Comparison of ENCODE assay signal across 19 cellular contexts in genomic region chr15:31727612-31728011, GRCh38.
A peak's percentile ranks its signal among the peaks of the same experiment; 100 is the strongest.
DNase-seq lines count a peak whose midpoint lies in the region; ATAC-seq and TF ChIP-seq lines count a peak whose summit lies in the region.
"Had no signal": no experiment of that assay in that cellular context is flagged by ENCODE, and none has a peak within 500 bp of the region (broad histone marks: within the 10 kb centered on the region; RNA-seq: fewer than 3 reads in every experiment).

No MANE protein-coding gene starts in this region.

- no peak overlapping the region for H3K4me3 ChIP-seq in mammary epithelial cell (replicated peaks in 1 of 3; ENCODE audit: insufficient read depth in 1 of 3, low read depth in 2 of 3, low read length in 3 of 3)
- H3K4me3 ChIP-seq: A549; BLaER1 treated with 17β-estradiol and CSF1 and Interleukin-3, amounts not matched to agents 10 nM and 100 nM had no signal

- H3K79me2 ChIP-seq in mammary epithelial cell (ENCODE audit: insufficient read depth, low read length): no peaks in the 10 kb centered on the region

- H3K27ac ChIP-seq in mammary epithelial cell (ENCODE audit: insufficient read depth, low read depth, low read length): no peak overlapping the region
- H3K27ac ChIP-seq: 22Rv1; A549; BLaER1 treated with 17β-estradiol and CSF1 and Interleukin-3, amounts not matched to agents 10 nM and 100 nM; C4-2B had no signal

- H3K4me1 ChIP-seq in mammary epithelial cell (ENCODE audit: insufficient read depth, low read length): no peaks in the 10 kb centered on the region
- H3K4me1 ChIP-seq: A549; BLaER1 treated with 17β-estradiol and CSF1 and Interleukin-3, amounts not matched to agents 10 nM and 100 nM; Caco-2 had no signal

- CTCF ChIA-PET in MCF 10A (lab: Yijun Ruan, JAX): interaction anchor here (0.5 kb wide), 1 partner anchor 288 kb away, joined by 6 read pairs; no protein-coding TSS in a partner anchor
- CTCF ChIA-PET in mammary epithelial cell (lab: Charles Lee; ENCODE audit: low non-redundant PET): no interaction called here

- 35% methylated on average over 3 of the region's 3 CpGs for WGBS in mammary epithelial cell (ENCODE audit: low coverage, missing lambda C conversion rate)

- H2AFZ ChIP-seq in mammary epithelial cell (ENCODE audit: low read depth, low read length): no peak overlapping the region

- peak; percentile 2 for DNase-seq in NCI-H2107 treated with DMSO at 0.1 percent for 48 hours (lab: John Stamatoyannopoulos, UW; ENCODE audit: unreplicated experiment)
- no peak for DNase-seq in NCI-H2107 (lab: John Stamatoyannopoulos, UW)
- DNase-seq in MCF 10A (ENCODE audit: unreplicated experiment): peak; percentile 1
- no peak for DNase-seq in mammary epithelial cell
- DNase-seq in neural crest cell (ENCODE audit: low read depth, low spot score): no peak
- no peak for DNase-seq in kidney glomerular epithelial cell (lab: John Stamatoyannopoulos, UW)
- DNase-seq: AML-193; Caco-2; Calu3; CD4-positive, alpha-beta T cell; CD8-positive, alpha-beta T cell; DMS79 treated with DMSO at 0.1 percent for 48 hours; GF-D8 had no signal

- peaks cover 24% of the 10 kb centered on the region for H3K9me3 ChIP-seq in mammary epithelial cell (replicated peaks; ENCODE audit: insufficient read depth, low read length)
- H3K9me3 ChIP-seq: A549, Caco-2 had no signal

- no peak overlapping the region for H3K27ac Mint-ChIP-seq in MCF 10A (ENCODE audit: low read depth, unreplicated experiment)
- peak overlapping the region; percentile 64 for H3K27ac Mint-ChIP-seq in neural crest cell (ENCODE audit: unreplicated experiment)
- H3K27ac Mint-ChIP-seq: B cell; CD4-positive, alpha-beta T cell; CD8-positive, alpha-beta T cell had no signal

- in situ Hi-C loops in mammary epithelial cell (cut with MboI; ENCODE audit: low sequenced_read_pairs in 2 of 2): no loop called here

- no peak overlapping the region for H3K4me2 ChIP-seq in mammary epithelial cell (ENCODE audit: insufficient read depth, low read depth, low read length)
- H3K4me2 ChIP-seq: A549; BLaER1 treated with 17β-estradiol and CSF1 and Interleukin-3, amounts not matched to agents 10 nM and 100 nM had no signal

- no peak overlapping the region for H3K4me3 Mint-ChIP-seq in MCF 10A (ENCODE audit: unreplicated experiment)
- no peak overlapping the region for H3K4me3 Mint-ChIP-seq in neural crest cell
- H3K4me3 Mint-ChIP-seq: B cell; CD4-positive, alpha-beta T cell; CD8-positive, alpha-beta T cell had no signal

- no peaks in the 10 kb centered on the region for H3K27me3 ChIP-seq in mammary epithelial cell (ENCODE audit: insufficient read depth, low read length)
- H3K27me3 ChIP-seq: BLaER1 treated with 17β-estradiol and CSF1 and Interleukin-3, amounts not matched to agents 10 nM and 100 nM had no signal

- dilution Hi-C loops in mammary epithelial cell (cut with HindIII; ENCODE audit: low sequenced_read_pairs): no loop called here

- H3K27me3 Mint-ChIP-seq in MCF 10A (ENCODE audit: insufficient read depth, unreplicated experiment) (no peaks in the 10 kb centered on the region), neural crest cell (ENCODE audit: low read depth) (peaks cover under 1% of the 10 kb centered on the region)

- BruUV-seq in MCF 10A (replicated peaks; lab: Mats Ljungman, UMichigan) (no TSS peak), mammary epithelial cell (replicated peaks; lab: Mats Ljungman, UMichigan) (no TSS peak)

- H3K4me1 Mint-ChIP-seq in MCF 10A (ENCODE audit: insufficient read depth, unreplicated experiment): peaks cover 11% of the 10 kb centered on the region
- no peaks in the 10 kb centered on the region for H3K4me1 Mint-ChIP-seq in neural crest cell
- H3K4me1 Mint-ChIP-seq: B cell had no signal

- intact Hi-C loops in MCF 10A (cut with micrococcal nuclease): loop anchor here (10.0 kb wide), 1 partner anchor 137 kb away; no protein-coding TSS in a partner anchor
- intact Hi-C loops in mammary epithelial cell (cut with micrococcal nuclease): no loop called here

- H3K9ac ChIP-seq in mammary epithelial cell (ENCODE audit: insufficient read depth, low read length): no peak overlapping the region
- H3K9ac ChIP-seq: BLaER1 treated with 17β-estradiol and CSF1 and Interleukin-3, amounts not matched to agents 10 nM and 100 nM had no signal

- TF ChIP-seq CTCF in MCF 10A (IDR thresholded peaks at IDR 0.05; ENCODE audit: unreplicated experiment) (no peak), mammary epithelial cell (conservative IDR thresholded peaks at IDR 0.05 in 1 of 2, IDR thresholded peaks at IDR 0.05 in 1 of 2; ENCODE audit: extremely low read depth in 1 of 2, insufficient read depth in 1 of 2, low read depth in 1 of 2, low read length in 2 of 2) (no peak), neural crest cell (conservative IDR thresholded peaks at IDR 0.05) (no peak)

- ATAC-seq in GM19035 (IDR thresholded peaks at IDR 0.05; ENCODE audit: unreplicated experiment): no peak
- ATAC-seq: A549; CD8-positive, alpha-beta T cell had no signal

- H4K20me1 ChIP-seq in mammary epithelial cell (ENCODE audit: insufficient read depth, low read length): no peaks in the 10 kb centered on the region
- H4K20me1 ChIP-seq: BLaER1 treated with 17β-estradiol and CSF1 and Interleukin-3, amounts not matched to agents 10 nM and 100 nM had no signal

- H3K36me3 Mint-ChIP-seq in MCF 10A (ENCODE audit: insufficient read depth, unreplicated experiment) (no peaks in the 10 kb centered on the region), neural crest cell (ENCODE audit: low read depth) (no peaks in the 10 kb centered on the region)
- H3K36me3 Mint-ChIP-seq: CD8-positive, alpha-beta T cell had no signal

- POLR2A ChIA-PET in MCF 10A (lab: Yijun Ruan, JAX): no interaction called here

- peaks cover 14% of the 10 kb centered on the region for H3K9me3 Mint-ChIP-seq in MCF 10A (ENCODE audit: unreplicated experiment)
- H3K9me3 Mint-ChIP-seq in neural crest cell: no peaks in the 10 kb centered on the region
- H3K9me3 Mint-ChIP-seq: CD4-positive, alpha-beta T cell had no signal

- H3K36me3 ChIP-seq in mammary epithelial cell (ENCODE audit: insufficient read depth, low read length): no peaks in the 10 kb centered on the region
- H3K36me3 ChIP-seq: BLaER1 treated with 17β-estradiol and CSF1 and Interleukin-3, amounts not matched to agents 10 nM and 100 nM had no signal

Comparison
In these comparisons a context has a peak if more than half of its experiments do, and no peak if none do; other contexts are left out.
1. DNase-seq: peak in NCI-H2107 treated with DMSO at 0.1 percent for 48 hours (single experiment) and MCF 10A (single experiment); none in NCI-H2107 (single experiment), mammary epithelial cell (single experiment), neural crest cell (single experiment) and kidney glomerular epithelial cell (single experiment).